ENCODE assay signal across 8 cellular contexts in the genomic region with DNA sequence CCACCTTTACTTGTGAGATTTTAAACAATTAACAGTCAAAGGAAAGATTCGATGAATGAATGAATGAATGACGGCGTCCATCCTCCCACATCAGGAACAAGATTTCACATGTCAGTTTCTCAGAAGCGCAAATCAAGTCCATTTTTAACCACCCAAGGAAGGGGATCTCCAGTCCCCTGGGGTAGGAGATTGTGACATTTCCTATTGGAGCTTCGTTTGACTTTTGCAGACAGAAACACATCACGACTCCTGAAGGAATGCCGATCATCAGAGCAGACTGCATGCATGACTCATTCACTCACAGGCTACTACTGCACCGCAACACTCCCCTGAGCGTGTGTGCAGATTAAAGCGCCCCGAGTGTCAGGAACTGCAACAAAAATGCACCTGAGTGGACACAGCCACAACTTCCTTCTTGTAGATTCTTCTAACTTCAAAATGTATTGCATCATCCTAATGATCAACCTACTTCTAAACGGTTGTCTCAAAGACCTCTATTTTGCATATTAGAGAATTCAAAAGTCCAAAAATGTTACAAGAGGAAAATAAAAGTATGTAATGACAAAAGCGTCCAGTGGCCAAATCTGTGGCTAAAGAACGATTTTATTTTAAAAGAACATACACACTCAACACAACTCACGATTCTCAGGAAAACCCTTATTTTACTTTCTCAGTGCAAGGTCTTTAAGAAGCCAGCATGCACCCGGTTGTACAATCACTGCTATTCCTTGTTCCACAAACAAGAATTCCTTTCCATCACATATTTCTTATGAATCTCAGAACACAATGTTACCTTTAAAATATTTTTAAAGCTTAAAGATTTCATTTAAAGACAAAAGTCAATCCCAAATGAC.
DNase-seq lines count a peak whose midpoint lies in the region; ATAC-seq and TF ChIP-seq lines count a peak whose summit lies in the region.

No MANE protein-coding gene starts in this region.

- ATAC-seq in GM21786 (IDR thresholded peaks at IDR 0.05; ENCODE audit: unreplicated experiment) = peak; percentile 37

- peak overlapping the region; percentile 96 for H3K4me3 Mint-ChIP-seq in activated T-helper 1 cell treated with anti-CD3 and anti-CD28 coated beads, Interleukin-12 subunit alpha, Interleukin-12 subunit beta, Interleukin-2, Interleukin-4 antibody, amounts not matched to agents 30 ng/mL and 10 ng/mL and 1 ng/mL, durations not matched to agents 14 hours and 24 hours and 36 hours

- H3K9me3 Mint-ChIP-seq in activated T-helper 1 cell treated with anti-CD3 and anti-CD28 coated beads, Interleukin-12 subunit alpha, Interleukin-12 subunit beta, Interleukin-2, Interleukin-4 antibody, amounts not matched to agents 30 ng/mL and 10 ng/mL and 1 ng/mL, durations not matched to agents 14 hours and 24 hours and 36 hours = peaks cover 8% of the 10 kb centered on the region

- peak overlapping the region; percentile 91 for H3K4me3 ChIP-seq in NB4 (ENCODE audit: low read depth, low read length)
- no peak overlapping the region for H3K4me3 ChIP-seq in fibroblast of the aortic adventitia (ENCODE audit: low read depth, low read length)

- 0 out of 2 replicates have a peak overlapping the region, but pooled peaks have one; percentile 3 for H3K9ac ChIP-seq in ES-I3 (ENCODE audit: low read depth, low read length)

- no peaks in the 10 kb centered on the region; the same call in 1 of the 2 replicates for H3K36me3 ChIP-seq in ES-I3 (ENCODE audit: insufficient read depth, low read length)

- peak overlapping the region; percentile 68 for H3K27ac Mint-ChIP-seq in activated T-helper 1 cell treated with anti-CD3 and anti-CD28 coated beads, Interleukin-12 subunit alpha, Interleukin-12 subunit beta, Interleukin-2, Interleukin-4 antibody, amounts not matched to agents 30 ng/mL and 10 ng/mL and 1 ng/mL, durations not matched to agents 14 hours and 24 hours and 36 hours

- H3K4me1 Mint-ChIP-seq in activated T-helper 1 cell treated with anti-CD3 and anti-CD28 coated beads, Interleukin-12 subunit alpha, Interleukin-12 subunit beta, Interleukin-2, Interleukin-4 antibody, amounts not matched to agents 30 ng/mL and 10 ng/mL and 1 ng/mL, durations not matched to agents 14 hours and 24 hours and 36 hours (ENCODE audit: low read depth) = peaks cover 76% of the 10 kb centered on the region

- no peak for TF ChIP-seq POLR2A in NB4 (IDR thresholded peaks at IDR 0.05; ENCODE audit: extremely low read depth, insufficient read length)

- TF ChIP-seq CTCF in NB4 (IDR thresholded peaks at IDR 0.05; ENCODE audit: low read depth, low read length) (no peak), fibroblast of the aortic adventitia (IDR thresholded peaks at IDR 0.05; ENCODE audit: insufficient read depth, low read length) (no peak)

- H3K27me3 Mint-ChIP-seq in activated T-helper 1 cell treated with anti-CD3 and anti-CD28 coated beads, Interleukin-12 subunit alpha, Interleukin-12 subunit beta, Interleukin-2, Interleukin-4 antibody, amounts not matched to agents 30 ng/mL and 10 ng/mL and 1 ng/mL, durations not matched to agents 14 hours and 24 hours and 36 hours (ENCODE audit: insufficient read depth) = no peaks in the 10 kb centered on the region

- H3K9me3 ChIP-seq in ES-I3 (ENCODE audit: control insufficient read depth, insufficient read depth, low read length) = no peaks in the 10 kb centered on the region; the same call in 1 of the 2 replicates

- intact Hi-C loops in activated T-helper 1 cell treated with anti-CD3 and anti-CD28 coated beads, Interleukin-12 subunit alpha, Interleukin-12 subunit beta, Interleukin-2, Interleukin-4 antibody, amounts not matched to agents 30 ng/mL and 10 ng/mL and 1 ng/mL, durations not matched to agents 14 hours and 24 hours and 36 hours (cut with micrococcal nuclease) = loop anchor here (5.0 kb wide), 2 partner anchors 350 to 815 kb away; a partner anchor contains a TSS

- peaks cover 45% of the 10 kb centered on the region for H3K36me3 Mint-ChIP-seq in activated T-helper 1 cell treated with anti-CD3 and anti-CD28 coated beads, Interleukin-12 subunit alpha, Interleukin-12 subunit beta, Interleukin-2, Interleukin-4 antibody, amounts not matched to agents 30 ng/mL and 10 ng/mL and 1 ng/mL, durations not matched to agents 14 hours and 24 hours and 36 hours (ENCODE audit: low read depth)

- peaks cover 15% of the 10 kb centered on the region for H3K4me1 ChIP-seq in ES-I3 (ENCODE audit: insufficient read depth, low read length)

- DNase-seq in NB4 (ENCODE audit: low read depth) (peak; percentile 88), fibroblast of the aortic adventitia (ENCODE audit: low read depth) (peak; percentile 5), NCI-H2196 treated with DMSO at 0.1 percent for 48 hours (lab: John Stamatoyannopoulos, UW; ENCODE audit: unreplicated experiment) (no peak), NCI-H1048 (lab: John Stamatoyannopoulos, UW) (no peak)
- DNase-seq in activated T-helper 1 cell treated with anti-CD3 and anti-CD28 coated beads, Interleukin-12 subunit alpha, Interleukin-12 subunit beta, Interleukin-2, Interleukin-4 antibody, amounts not matched to agents 30 ng/mL and 10 ng/mL and 1 ng/mL, durations not matched to agents 14 hours and 24 hours and 36 hours (ENCODE audit: low spot score) = peak; percentile 48
- peak; percentile 52 for DNase-seq in stimulated activated CD4-positive, alpha-beta T cell treated with anti-CD3 and anti-CD28 coated beads, Interleukin-4, amount 100 ng/mL, for 1 hour

Comparison
In these comparisons a context has a peak if more than half of its experiments do, and no peak if none do; other contexts are left out.
1. DNase-seq: peak in NB4 (single experiment), activated T-helper 1 cell treated with anti-CD3 and anti-CD28 coated beads, Interleukin-12 subunit alpha, Interleukin-12 subunit beta, Interleukin-2, Interleukin-4 antibody, amounts not matched to agents 30 ng/mL and 10 ng/mL and 1 ng/mL, durations not matched to agents 14 hours and 24 hours and 36 hours (single experiment), fibroblast of the aortic adventitia (single experiment) and stimulated activated CD4-positive, alpha-beta T cell treated with anti-CD3 and anti-CD28 coated beads, Interleukin-4, amount 100 ng/mL, for 1 hour (single experiment); none in NCI-H2196 treated with DMSO at 0.1 percent for 48 hours (single experiment) and NCI-H1048 (single experiment).